24 cellular contexts compared by ENCODE assay signal in genomic region chr13:47650221-47650620, GRCh38.
DNase-seq lines count a peak whose midpoint lies in the region; ATAC-seq, FAIRE-seq and TF ChIP-seq lines count a peak whose summit lies in the region.
"Had no signal": no experiment of that assay in that cellular context is flagged by ENCODE, and none has a peak within 500 bp of the region (broad histone marks: within the 10 kb centered on the region; RNA-seq: fewer than 3 reads in every experiment).

No MANE protein-coding gene starts in this region.

- no peak for TF ChIP-seq RAD21 in SK-N-SH (IDR thresholded peaks at IDR 0.05; ENCODE audit: low read length)

- H3K79me2 ChIP-seq in SK-N-SH (ENCODE audit: insufficient read depth), result no peaks in the 10 kb centered on the region

- no peak overlapping the region for H3K9ac ChIP-seq in SK-N-SH
- H3K9ac ChIP-seq: BLaER1 treated with 17β-estradiol and CSF1 and Interleukin-3, amounts not matched to agents 10 nM and 100 nM had no signal

- no peaks in the 10 kb centered on the region for H3K9me3 Mint-ChIP-seq in chondrocyte (ENCODE audit: low read depth)
- H3K9me3 Mint-ChIP-seq: CD8-positive, alpha-beta T cell; GM23338 had no signal

- POLR2A ChIA-PET in SK-N-SH (lab: Yijun Ruan, JAX), result no interaction called here

- no peaks in the 10 kb centered on the region for H3F3A ChIP-seq in SK-N-SH (replicated peaks; ENCODE audit: insufficient read depth)

- DNase-seq in SK-N-SH, result peak; percentile 1
- DNase-seq in NCI-H82 treated with DMSO at 0.1 percent for 48 hours (lab: John Stamatoyannopoulos, UW; ENCODE audit: unreplicated experiment), result peak; percentile 25
- DNase-seq in fibroblast of mammary gland (ENCODE audit: low read depth), result peak; percentile 23
- DNase-seq in retina, result peak; percentile 11
- DNase-seq in AML-193 (lab: John Stamatoyannopoulos, UW), result no peak
- no peak for DNase-seq in D721Med (ENCODE audit: insufficient read length, low spot score)
- DNase-seq in chondrocyte (ENCODE audit: low spot score), result no peak
- DNase-seq: Calu3; CD8-positive, alpha-beta T cell; DMS 273 treated with DMSO at 0.1 percent for 48 hours; DMS53; DND-41; GDM1; HCEC 1CT; IMR-90 had no signal

- H4K20me1 ChIP-seq in SK-N-SH (ENCODE audit: insufficient read depth), result no peaks in the 10 kb centered on the region
- H4K20me1 ChIP-seq: BLaER1 treated with 17β-estradiol and CSF1 and Interleukin-3, amounts not matched to agents 10 nM and 100 nM had no signal

- TF ChIP-seq CTCF in SK-N-SH (IDR thresholded peaks at IDR 0.05) (no peak), fibroblast of mammary gland (conservative IDR thresholded peaks at IDR 0.05; ENCODE audit: control insufficient read depth, insufficient read depth, low read depth, low read length) (no peak), D721Med (IDR thresholded peaks at IDR 0.05; ENCODE audit: insufficient read depth, missing control alignments) (no peak), chondrocyte (IDR thresholded peaks at IDR 0.05) (no peak)

- no peaks in the 10 kb centered on the region for H3K27me3 ChIP-seq in SK-N-SH (ENCODE audit: insufficient read depth)
- H3K27me3 ChIP-seq: BLaER1 treated with 17β-estradiol and CSF1 and Interleukin-3, amounts not matched to agents 10 nM and 100 nM had no signal

- no peaks in the 10 kb centered on the region for H3K9me3 ChIP-seq in SK-N-SH
- H3K9me3 ChIP-seq: A549; BLaER1 treated with 17β-estradiol and CSF1 and Interleukin-3, amounts not matched to agents 10 nM and 100 nM had no signal

- no peak overlapping the region for H2AFZ ChIP-seq in SK-N-SH (ENCODE audit: low read depth)
- H2AFZ ChIP-seq: GM23338 had no signal

- no peak for ATAC-seq in SK-N-SH treated with all-trans-retinoic acid at 6 μM for 48 hours
- ATAC-seq: A549; CD8-positive, alpha-beta T cell; GM23338 had no signal

- H3K27ac Mint-ChIP-seq in chondrocyte (ENCODE audit: unreplicated experiment), result no peak overlapping the region
- H3K27ac Mint-ChIP-seq: B cell; CD8-positive, alpha-beta T cell; GM23338 had no signal

- H3K4me3 Mint-ChIP-seq in chondrocyte (ENCODE audit: unreplicated experiment), result no peak overlapping the region
- H3K4me3 Mint-ChIP-seq: B cell; CD8-positive, alpha-beta T cell; GM23338 had no signal

- H3K36me3 Mint-ChIP-seq in chondrocyte (ENCODE audit: low read depth), result no peaks in the 10 kb centered on the region
- H3K36me3 Mint-ChIP-seq: CD8-positive, alpha-beta T cell had no signal

- no peaks in the 10 kb centered on the region for H3K36me3 ChIP-seq in SK-N-SH (replicated peaks in 1 of 2; ENCODE audit: control insufficient read depth in 1 of 2, insufficient read depth in 2 of 2, low read length in 1 of 2)
- H3K36me3 ChIP-seq: BLaER1 treated with 17β-estradiol and CSF1 and Interleukin-3, amounts not matched to agents 10 nM and 100 nM had no signal

- no peaks in the 10 kb centered on the region for H3K9me2 ChIP-seq in SK-N-SH

- CTCF ChIA-PET in SK-N-SH (lab: Yijun Ruan, JAX), result no interaction called here

- no peak for FAIRE-seq in D721Med (lab: Jason Lieb, UNC)
- FAIRE-seq: A549, H54, HTR-8/SVneo had no signal

- no peaks in the 10 kb centered on the region for H3K4me1 Mint-ChIP-seq in chondrocyte (ENCODE audit: low read depth)
- H3K4me1 Mint-ChIP-seq: B cell, GM23338 had no signal

- H3K27me3 Mint-ChIP-seq in chondrocyte (ENCODE audit: low read depth), result no peaks in the 10 kb centered on the region

- TF ChIP-seq EP300 in SK-N-SH (IDR thresholded peaks at IDR 0.05; ENCODE audit: borderline replicate concordance in 1 of 2, low read depth in 1 of 2, low read length in 1 of 2), result no peak

- no peak overlapping the region for H3K4me2 ChIP-seq in SK-N-SH
- H3K4me2 ChIP-seq: A549; BLaER1 treated with 17β-estradiol and CSF1 and Interleukin-3, amounts not matched to agents 10 nM and 100 nM; GM23338 had no signal

- H3K4me3 ChIP-seq in SK-N-SH (ENCODE audit: low read depth in 2 of 2, low read length in 1 of 2), result no peak overlapping the region
- H3K4me3 ChIP-seq in fibroblast of mammary gland (ENCODE audit: control insufficient read depth, low read depth, low read length), result no peak overlapping the region
- H3K4me3 ChIP-seq: A549; BLaER1 treated with 17β-estradiol and CSF1 and Interleukin-3, amounts not matched to agents 10 nM and 100 nM; GM23338 had no signal

- no peak overlapping the region for H3K27ac ChIP-seq in SK-N-SH (ENCODE audit: low read depth in 2 of 2, low read length in 1 of 2)
- H3K27ac ChIP-seq: 22Rv1; A549; BLaER1 treated with 17β-estradiol and CSF1 and Interleukin-3, amounts not matched to agents 10 nM and 100 nM; HL-60 had no signal

- peaks cover 0 to 2% of the 10 kb centered on the region in 2 experiments; a peak in 3 of 4 replicates for H3K4me1 ChIP-seq in SK-N-SH (ENCODE audit: control insufficient read depth in 1 of 2, insufficient read depth in 2 of 2, low read depth in 1 of 2, low read length in 1 of 2)
- H3K4me1 ChIP-seq: A549 had no signal

TF ChIP-seq in SK-N-SH, 30 proteins besides CTCF, POLR2A, EP300 and RAD21 (continues in another document):
- TF ChIP-seq ELF1 (IDR thresholded peaks at IDR 0.05), result no peak
- TF ChIP-seq JUND (IDR thresholded peaks at IDR 0.05), result no peak
- TF ChIP-seq, protein P1, sequence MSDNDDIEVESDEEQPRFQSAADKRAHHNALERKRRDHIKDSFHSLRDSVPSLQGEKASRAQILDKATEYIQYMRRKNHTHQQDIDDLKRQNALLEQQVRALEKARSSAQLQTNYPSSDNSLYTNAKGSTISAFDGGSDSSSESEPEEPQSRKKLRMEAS (IDR thresholded peaks at IDR 0.05; ENCODE audit: low read depth), result no peak
- no peak for TF ChIP-seq SMC3 (IDR thresholded peaks at IDR 0.05; ENCODE audit: low read depth, low read length)
- no peak for TF ChIP-seq FOSL2 (IDR thresholded peaks at IDR 0.05; ENCODE audit: borderline replicate concordance, low read depth)
- no peak for TF ChIP-seq SIN3A (IDR thresholded peaks at IDR 0.05; ENCODE audit: borderline replicate concordance, low read depth, low read length)
- TF ChIP-seq, protein P2, sequence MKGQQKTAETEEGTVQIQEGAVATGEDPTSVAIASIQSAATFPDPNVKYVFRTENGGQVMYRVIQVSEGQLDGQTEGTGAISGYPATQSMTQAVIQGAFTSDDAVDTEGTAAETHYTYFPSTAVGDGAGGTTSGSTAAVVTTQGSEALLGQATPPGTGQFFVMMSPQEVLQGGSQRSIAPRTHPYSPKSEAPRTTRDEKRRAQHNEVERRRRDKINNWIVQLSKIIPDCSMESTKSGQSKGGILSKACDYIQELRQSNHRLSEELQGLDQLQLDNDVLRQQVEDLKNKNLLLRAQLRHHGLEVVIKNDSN (IDR thresholded peaks at IDR 0.05; ENCODE audit: borderline replicate concordance, low read depth), result no peak
- TF ChIP-seq, protein P3, sequence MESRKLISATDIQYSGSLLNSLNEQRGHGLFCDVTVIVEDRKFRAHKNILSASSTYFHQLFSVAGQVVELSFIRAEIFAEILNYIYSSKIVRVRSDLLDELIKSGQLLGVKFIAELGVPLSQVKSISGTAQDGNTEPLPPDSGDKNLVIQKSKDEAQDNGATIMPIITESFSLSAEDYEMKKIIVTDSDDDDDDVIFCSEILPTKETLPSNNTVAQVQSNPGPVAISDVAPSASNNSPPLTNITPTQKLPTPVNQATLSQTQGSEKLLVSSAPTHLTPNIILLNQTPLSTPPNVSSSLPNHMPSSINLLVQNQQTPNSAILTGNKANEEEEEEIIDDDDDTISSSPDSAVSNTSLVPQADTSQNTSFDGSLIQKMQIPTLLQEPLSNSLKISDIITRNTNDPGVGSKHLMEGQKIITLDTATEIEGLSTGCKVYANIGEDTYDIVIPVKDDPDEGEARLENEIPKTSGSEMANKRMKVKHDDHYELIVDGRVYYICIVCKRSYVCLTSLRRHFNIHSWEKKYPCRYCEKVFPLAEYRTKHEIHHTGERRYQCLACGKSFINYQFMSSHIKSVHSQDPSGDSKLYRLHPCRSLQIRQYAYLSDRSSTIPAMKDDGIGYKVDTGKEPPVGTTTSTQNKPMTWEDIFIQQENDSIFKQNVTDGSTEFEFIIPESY (IDR thresholded peaks at IDR 0.05; ENCODE audit: borderline replicate concordance, low read depth), result no peak
- no peak for TF ChIP-seq NRF1 (IDR thresholded peaks at IDR 0.05; ENCODE audit: low read depth, low read length)

TF ChIP-seq in SK-N-SH treated with all-trans-retinoic acid at 6 μM for 48 hours, 23 proteins besides CTCF, POLR2A, EP300 and RAD21:
- TF ChIP-seq ESRRG (CRISPR knock-in tag; IDR thresholded peaks at IDR 0.05), result no peak
- TF ChIP-seq ZNF70 (CRISPR knock-in tag; IDR thresholded peaks at IDR 0.05), result no peak
- no peak for TF ChIP-seq BACH2 (CRISPR knock-in tag; IDR thresholded peaks at IDR 0.05; ENCODE audit: borderline replicate concordance)
- TF ChIP-seq PPARA (CRISPR knock-in tag; IDR thresholded peaks at IDR 0.05; ENCODE audit: borderline replicate concordance), result no peak
TF ChIP-seq in SK-N-SH treated with all-trans-retinoic acid at 6 μM for 48 hours: peak in this region for 0.

Comparison
In these comparisons a context has a peak if more than half of its experiments do, and no peak if none do; other contexts are left out.
1. DNase-seq: peak in SK-N-SH (single experiment), NCI-H82 treated with DMSO at 0.1 percent for 48 hours (single experiment), fibroblast of mammary gland (single experiment) and retina (single experiment); none in AML-193 (0 of 2), D721Med (single experiment) and chondrocyte (single experiment).